ENCODE assay signal across 1 cellular context in genomic region chr7:12623223-12623622, GRCh38.
TF ChIP-seq lines count a peak whose summit lies in the region.

No MANE protein-coding gene starts in this region.

TF ChIP-seq in HCT116, 20 proteins besides CTCF, POLR2A, EP300 and RAD21 (continued from another document):
- TF ChIP-seq REST (IDR thresholded peaks at IDR 0.05; ENCODE audit: low read depth) (no peak), ATF3 (IDR thresholded peaks at IDR 0.05) (no peak), JUND (IDR thresholded peaks at IDR 0.05) (no peak), FOSL1 (IDR thresholded peaks at IDR 0.05; ENCODE audit: low read depth) (no peak), MAX (IDR thresholded peaks at IDR 0.05) (no peak), SP1 (IDR thresholded peaks at IDR 0.05; ENCODE audit: low read depth) (no peak), ZBTB33 (IDR thresholded peaks at IDR 0.05; ENCODE audit: extremely low read depth, insufficient replicate concordance, low read length) (no peak), ZFX (IDR thresholded peaks at IDR 0.05) (no peak), ELF1 (IDR thresholded peaks at IDR 0.05; ENCODE audit: borderline replicate concordance, low read depth) (no peak), TCF7L2 (IDR thresholded peaks at IDR 0.05; ENCODE audit: borderline replicate concordance, extremely low read depth, insufficient read depth, insufficient read length) (no peak), SRF (IDR thresholded peaks at IDR 0.05; ENCODE audit: low read depth) (no peak), CEBPB (IDR thresholded peaks at IDR 0.05; ENCODE audit: low read depth) (no peak), POLR2AphosphoS5 (IDR thresholded peaks at IDR 0.05; ENCODE audit: low read depth, low read length) (no peak)
